ENCODE assay signal across 8 cellular contexts in the genomic region with DNA sequence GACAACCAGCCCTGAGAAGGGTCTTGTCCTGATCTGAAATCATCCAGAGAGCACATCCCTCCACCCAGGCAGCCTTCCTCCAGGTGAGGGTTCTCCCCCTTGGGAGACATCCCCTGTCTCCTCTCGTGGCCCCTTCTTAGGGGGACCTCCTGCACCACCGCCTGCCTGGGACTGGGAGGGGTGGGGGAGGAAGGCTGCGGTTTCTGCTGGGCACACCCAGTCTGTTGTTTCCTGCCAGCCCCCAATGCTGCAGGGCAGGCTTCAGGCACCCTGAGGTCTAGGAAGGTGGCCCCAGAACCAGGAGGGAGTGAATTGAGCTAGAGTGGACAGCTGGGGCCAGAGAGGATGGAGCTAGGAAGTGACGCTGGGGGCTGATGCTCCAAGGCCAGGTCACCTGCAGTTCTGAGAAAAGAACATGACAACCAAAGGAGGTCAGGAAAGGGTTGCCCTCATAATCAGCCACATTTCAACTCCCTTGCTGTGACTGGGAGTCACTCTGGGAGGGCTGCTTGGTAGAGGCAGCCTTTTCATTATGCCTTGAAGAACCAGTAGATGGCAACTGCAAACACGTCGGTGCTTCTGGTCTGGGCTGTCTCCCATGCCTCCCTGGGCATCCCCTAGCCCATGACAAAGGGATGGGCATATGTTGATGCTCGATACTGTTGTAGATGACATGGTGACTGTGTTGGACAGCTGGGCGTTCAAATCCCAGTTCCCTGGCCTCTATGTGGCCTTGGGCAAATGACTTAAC. TPM values are rescaled to one million over a fixed set of nuclear protein-coding genes. Genes with fewer than 3 reads are reported as not detected.
DNase-seq lines count a peak whose midpoint lies in the region; ATAC-seq and TF ChIP-seq lines count a peak whose summit lies in the region.

No MANE protein-coding gene starts in this region.

- peak; percentile 12; the same call in 1 of the 3 replicates for TF ChIP-seq CTCF in GM12872 (IDR thresholded peaks at IDR 0.05; ENCODE audit: insufficient read depth, low read depth, low read length)

- intact Hi-C loops in sciatic nerve (cut with DNase I) = no loop called here

- peak; percentile 61 for DNase-seq in NOMO-1 treated with dmso at 0.1 percent for 144 hours (lab: John Stamatoyannopoulos, UW; ENCODE audit: unreplicated experiment)
- DNase-seq in activated T-helper 1 cell treated with Interleukin-2 at 50 U/mL for 16 hours (ENCODE audit: low read depth) = peak; percentile 70
- peak; percentile 49 for DNase-seq in sciatic nerve (ENCODE audit: low spot score)
- no peak for DNase-seq in NCI-H2081 treated with DMSO at 0.1 percent for 48 hours (lab: John Stamatoyannopoulos, UW)
- no peak for DNase-seq in SW 1271 (lab: John Stamatoyannopoulos, UW)

- no peak for ATAC-seq in sciatic nerve
- ATAC-seq in HG02884 (IDR thresholded peaks at IDR 0.05; ENCODE audit: unreplicated experiment) = no peak
- no peak for ATAC-seq in GM21576 (IDR thresholded peaks at IDR 0.05; ENCODE audit: unreplicated experiment)

RNA-seq across cellular contexts. Expression of a gene that starts 1.4 kb away (rescaled TPM):
- 25.7 TPM for total RNA-seq in sciatic nerve

RNA-seq across cellular contexts. Expression of a gene that starts 55.9 kb away (rescaled TPM):
- total RNA-seq in sciatic nerve = 62.6 TPM

Comparison
In these comparisons a context has a peak if more than half of its experiments do, and no peak if none do; other contexts are left out.
1. DNase-seq: peak in NOMO-1 treated with dmso at 0.1 percent for 144 hours (single experiment), activated T-helper 1 cell treated with Interleukin-2 at 50 U/mL for 16 hours (single experiment) and sciatic nerve (single experiment); none in NCI-H2081 treated with DMSO at 0.1 percent for 48 hours (single experiment) and SW 1271 (0 of 2).